Comparison of ENCODE assay signal across 7 cellular contexts in the genomic region with DNA sequence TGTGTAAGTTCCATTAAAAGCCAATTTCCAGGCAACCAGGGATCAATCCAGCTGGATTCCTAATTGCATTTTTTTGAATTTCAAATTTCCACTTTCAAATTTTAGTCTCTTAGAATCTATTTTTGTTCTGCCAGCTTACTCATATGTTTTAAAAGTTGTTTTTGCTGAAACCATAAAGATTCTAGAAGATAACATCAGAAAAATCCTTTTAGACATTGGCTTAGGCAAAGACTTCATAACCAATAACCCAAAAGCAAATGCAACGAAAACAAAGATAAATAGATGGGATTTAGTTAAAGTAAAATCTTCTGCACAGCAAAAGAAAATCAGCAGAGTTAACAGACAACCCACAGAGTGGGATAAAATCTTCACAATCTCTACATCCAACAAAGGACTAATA.
"Had no signal": no experiment of that assay in that cellular context is flagged by ENCODE, and none has a peak within 500 bp of the region (broad histone marks: within the 10 kb centered on the region; RNA-seq: fewer than 3 reads in every experiment).

No MANE protein-coding gene starts in this region.

- ATAC-seq: HepG2, K562 had no signal

- H3K36me3 Mint-ChIP-seq: IgD-negative memory B cell had no signal

- H3K27ac Mint-ChIP-seq: IgD-negative memory B cell had no signal

- H3K4me3 Mint-ChIP-seq: IgD-negative memory B cell had no signal

- H3K27ac ChIP-seq: HL-60 had no signal

- H3K4me3 ChIP-seq: K562 had no signal

- H3K27me3 Mint-ChIP-seq: IgD-negative memory B cell had no signal

- DNase-seq: IMR-90, KBM-7, KG1 had no signal

- H3K9me3 Mint-ChIP-seq: IgD-negative memory B cell had no signal
